Comparison of ENCODE assay signal across 8 cellular contexts in genomic region chr2:127220102-127220806, GRCh38. TPM values are rescaled to one million over a fixed set of nuclear protein-coding genes. Genes with fewer than 3 reads are reported as not detected.
DNase-seq lines count a peak whose midpoint lies in the region; ATAC-seq and TF ChIP-seq lines count a peak whose summit lies in the region.

TSS of gene CYP27C1 (minus strand) at chr2:127220299. CDS start at chr2:127220270, 29 bp downstream.

- peak within 1 kb of the TSS in 2 of 4 donors; percentile 17 to 25 for H3K27ac ChIP-seq in Peyer's patch

- no peaks in the 10 kb centered on the region for H3K36me3 ChIP-seq in Peyer's patch

- peaks cover 60% of the 10 kb centered on the region for H3K27me3 Mint-ChIP-seq in Calu3 (ENCODE audit: unreplicated experiment)
- no peaks in the 10 kb centered on the region for H3K27me3 Mint-ChIP-seq in nephron progenitor cell (ENCODE audit: low read depth, poor library complexity)

- no peak for ATAC-seq in HG02870 (IDR thresholded peaks at IDR 0.05; ENCODE audit: unreplicated experiment)
- no peak for ATAC-seq in HG03565 (IDR thresholded peaks at IDR 0.05; ENCODE audit: unreplicated experiment)

- H3K27me3 ChIP-seq in Peyer's patch: peaks cover 0 to 14% of the 10 kb centered on the region in 2 donors

- no peaks in the 10 kb centered on the region for H3K9me3 ChIP-seq in Peyer's patch

- TF ChIP-seq CTCF in Calu3 (IDR thresholded peaks at IDR 0.05; ENCODE audit: unreplicated experiment): no peak
- no peak for TF ChIP-seq CTCF in Peyer's patch (IDR thresholded peaks at IDR 0.05)
- no peak for TF ChIP-seq CTCF in epithelial cell of proximal tubule (conservative IDR thresholded peaks at IDR 0.05; ENCODE audit: low read depth, low read length)
- no peak for TF ChIP-seq CTCF in nephron progenitor cell (IDR thresholded peaks at IDR 0.05)

- peaks cover 35% of the 10 kb centered on the region for H3K4me1 Mint-ChIP-seq in Calu3 (ENCODE audit: low read depth, unreplicated experiment)
- peaks cover 45% of the 10 kb centered on the region for H3K4me1 Mint-ChIP-seq in nephron progenitor cell

- no peaks in the 10 kb centered on the region for H3K9me3 Mint-ChIP-seq in Calu3 (ENCODE audit: low read depth, unreplicated experiment)
- no peaks in the 10 kb centered on the region for H3K9me3 Mint-ChIP-seq in nephron progenitor cell

- no peak for DNase-seq in Calu3
- DNase-seq in Peyer's patch: no peak
- no peak for DNase-seq in epithelial cell of proximal tubule (ENCODE audit: low read depth)
- peak; percentile 68 for DNase-seq in nephron progenitor cell
- DNase-seq in NCI-H2081 (lab: John Stamatoyannopoulos, UW): no peak
- DNase-seq in RPMI8226: no peak

- TF ChIP-seq POLR2A in Peyer's patch (IDR thresholded peaks at IDR 0.05): no peak

- intact Hi-C loops in Calu3 (cut with micrococcal nuclease; ENCODE audit: unreplicated experiment): no loop called here

- no TSS peak for BruUV-seq in Calu3 (replicated peaks; lab: Mats Ljungman, UMichigan)

- H3K4me3 ChIP-seq in Peyer's patch (peak within 1 kb of the TSS; percentile 28 to 52 (median 42)), epithelial cell of proximal tubule (ENCODE audit: low read depth, low read length) (peak within 1 kb of the TSS; percentile 54)

- H3K36me3 Mint-ChIP-seq in Calu3 (ENCODE audit: insufficient read depth, unreplicated experiment): peaks cover 26% of the 10 kb centered on the region
- H3K36me3 Mint-ChIP-seq in nephron progenitor cell (ENCODE audit: low read depth): peaks cover 17% of the 10 kb centered on the region

- peaks cover 3 to 12% (median 9%) of the 10 kb centered on the region in 4 donors for H3K4me1 ChIP-seq in Peyer's patch

- peak within 1 kb of the TSS; percentile 27 for H3K27ac Mint-ChIP-seq in Calu3 (ENCODE audit: unreplicated experiment)
- peak within 1 kb of the TSS; percentile 99 for H3K27ac Mint-ChIP-seq in nephron progenitor cell

- H3K4me3 Mint-ChIP-seq in Calu3 (ENCODE audit: low read depth, unreplicated experiment) (peak within 1 kb of the TSS; percentile 74), nephron progenitor cell (peak within 1 kb of the TSS; percentile 97)

- CTCF ChIA-PET in Calu3 (lab: Charles Lee): interaction anchor here (0.8 kb wide), 1 partner anchor 273 kb away, joined by 3 read pairs; no protein-coding TSS in a partner anchor

RNA-seq across cellular contexts. Expression of gene CYP27C1, which starts in this region (rescaled TPM):
- 0.07 TPM in 1 of 2 replicates, not detected in the other for total RNA-seq in Calu3 (2022)
- under 1 TPM in 1 of 4 donors, not detected in 3; 0.13 TPM for total RNA-seq in Peyer's patch
- 0.52 and 2.1 TPM in 2 replicates for total RNA-seq in epithelial cell of proximal tubule
